13 cellular contexts compared by ENCODE assay signal in genomic region chr3:53163459-53164387, GRCh38. TPM values are rescaled to one million over a fixed set of nuclear protein-coding genes. Genes with fewer than 3 reads are reported as not detected.
DNase-seq lines count a peak whose midpoint lies in the region; ATAC-seq and TF ChIP-seq lines count a peak whose summit lies in the region.
"Had no signal": no experiment of that assay in that cellular context is flagged by ENCODE, and none has a peak within 500 bp of the region (broad histone marks: within the 10 kb centered on the region; RNA-seq: fewer than 3 reads in every experiment).

No MANE protein-coding gene starts in this region.

- H3K9me3 Mint-ChIP-seq in activated naive CD8-positive, alpha-beta T cell treated with anti-CD3 and anti-CD28 coated beads, Interleukin-2, amount 10 ng/mL, durations not matched to agents 7 days and 5 days, result no peaks in the 10 kb centered on the region
- H3K9me3 Mint-ChIP-seq in type B pancreatic cell, result no peaks in the 10 kb centered on the region

- intact Hi-C loops in left ventricle myocardium superior (cut with micrococcal nuclease), result no loop called here

- no peak overlapping the region for H2BK15ac ChIP-seq in mesendoderm (replicated peaks; ENCODE audit: low read depth)

- peaks cover 24% of the 10 kb centered on the region for H3K79me1 ChIP-seq in mesendoderm (ENCODE audit: low read length)

- no peak overlapping the region for H3K4ac ChIP-seq in mesendoderm (ENCODE audit: low read depth, low read length)

- H2BK5ac ChIP-seq in mesendoderm (ENCODE audit: low read length), result no peak overlapping the region

- H3K4me3 ChIP-seq in right atrium auricular region (no peak overlapping the region), mesendoderm (ENCODE audit: low read length) (no peak overlapping the region)
- H3K4me3 ChIP-seq: MG63 had no signal

- H3K4me1 ChIP-seq in right atrium auricular region, result peaks cover 0 to 74% of the 10 kb centered on the region in 2 donors
- H3K4me1 ChIP-seq in mesendoderm (ENCODE audit: control insufficient read depth, low read depth, low read length), result peaks cover 13% of the 10 kb centered on the region

- H3K18ac ChIP-seq in mesendoderm (ENCODE audit: low read length), result no peak overlapping the region

- H3K4me3 Mint-ChIP-seq in activated naive CD8-positive, alpha-beta T cell treated with anti-CD3 and anti-CD28 coated beads, Interleukin-2, amount 10 ng/mL, durations not matched to agents 7 days and 5 days, result peak overlapping the region; percentile 89
- peak overlapping the region; percentile 90 for H3K4me3 Mint-ChIP-seq in type B pancreatic cell

- H3K9ac ChIP-seq in mesendoderm (ENCODE audit: low read length), result no peak overlapping the region

- no peak overlapping the region for H4K8ac ChIP-seq in mesendoderm (ENCODE audit: low read depth, low read length)

- no peaks in the 10 kb centered on the region for H3K9me3 ChIP-seq in right atrium auricular region
- H3K9me3 ChIP-seq: MG63, pancreas had no signal

- POLR2A ChIA-PET in activated naive CD8-positive, alpha-beta T cell treated with anti-CD3 and anti-CD28 coated beads, Interleukin-2, amount 10 ng/mL, durations not matched to agents 7 days and 5 days (lab: Charles Lee), result interaction anchor here (0.9 to 1.8 kb wide), 2 partner anchors 33 to 54 kb away, joined by 4 to 5 read pairs; partner anchors contain the start of gene RFT1

- ATAC-seq in left ventricle myocardium superior (no peak), HG02642 (IDR thresholded peaks at IDR 0.05; ENCODE audit: poor library complexity, unreplicated experiment) (no peak)
- no peak for ATAC-seq in activated naive CD8-positive, alpha-beta T cell treated with anti-CD3 and anti-CD28 coated beads, Interleukin-2, amount 10 ng/mL, durations not matched to agents 7 days and 5 days (ENCODE audit: low read depth)
- ATAC-seq: Right ventricle myocardium inferior had no signal

- peak overlapping the region; percentile 81 for H3K27ac Mint-ChIP-seq in activated naive CD8-positive, alpha-beta T cell treated with anti-CD3 and anti-CD28 coated beads, Interleukin-2, amount 10 ng/mL, durations not matched to agents 7 days and 5 days
- peak overlapping the region; percentile 92 for H3K27ac Mint-ChIP-seq in type B pancreatic cell

- H2AK5ac ChIP-seq in mesendoderm (ENCODE audit: low read length), result no peak overlapping the region

- H3K23ac ChIP-seq in mesendoderm (ENCODE audit: low read length), result no peak overlapping the region

- TF ChIP-seq CTCF in right atrium auricular region (IDR thresholded peaks at IDR 0.05) (no peak), type B pancreatic cell (conservative IDR thresholded peaks at IDR 0.05) (no peak)

- no peak overlapping the region for H3K4me2 ChIP-seq in mesendoderm (ENCODE audit: low read length)

- H4K5ac ChIP-seq in mesendoderm (ENCODE audit: low read length), result no peak overlapping the region

- DNase-seq in right atrium auricular region (ENCODE audit: low spot score) (no peak), left ventricle myocardium superior (no peak), mesendoderm (peak; percentile 65), type B pancreatic cell (ENCODE audit: extremely low spot score, unreplicated experiment) (no peak), kidney tubule cell (ENCODE audit: low spot score) (no peak), SKM-1 treated with dmso at 0.1 percent for 144 hours (lab: John Stamatoyannopoulos, UW; ENCODE audit: unreplicated experiment) (no peak)
- no peak for DNase-seq in activated naive CD8-positive, alpha-beta T cell treated with anti-CD3 and anti-CD28 coated beads, Interleukin-2, amount 10 ng/mL, durations not matched to agents 7 days and 5 days
- DNase-seq: COR-L47, MG63 had no signal

- H2BK120ac ChIP-seq in mesendoderm (ENCODE audit: low read depth, low read length), result no peak overlapping the region

- WGBS in mesendoderm (ENCODE audit: extremely low coverage, insufficient coverage, low lambda C conversion rate), result no CpG with 5 or more reads among the region's 6 CpGs

- H3K27me3 ChIP-seq in right atrium auricular region (no peaks in the 10 kb centered on the region), mesendoderm (ENCODE audit: insufficient read depth, low read length, poor library complexity) (no peaks in the 10 kb centered on the region)
- H3K27me3 ChIP-seq: MG63, pancreas had no signal

- H3K56ac ChIP-seq in mesendoderm (ENCODE audit: low read length), result peak overlapping the region; percentile 82

- H3K36me3 ChIP-seq in right atrium auricular region (no peaks in the 10 kb centered on the region), mesendoderm (ENCODE audit: control insufficient read depth, insufficient read depth, low read length) (no peaks in the 10 kb centered on the region)
- H3K36me3 ChIP-seq: MG63 had no signal

- peak overlapping the region; percentile 88 to 92 for H3K27ac ChIP-seq in right atrium auricular region
- no peak overlapping the region for H3K27ac ChIP-seq in mesendoderm (ENCODE audit: low read depth, low read length)
- H3K27ac ChIP-seq: foreskin keratinocyte had no signal

- H3K4me1 Mint-ChIP-seq in activated naive CD8-positive, alpha-beta T cell treated with anti-CD3 and anti-CD28 coated beads, Interleukin-2, amount 10 ng/mL, durations not matched to agents 7 days and 5 days, result peaks cover 27% of the 10 kb centered on the region
- H3K4me1 Mint-ChIP-seq in type B pancreatic cell (ENCODE audit: unreplicated experiment), result peaks cover 41% of the 10 kb centered on the region

- H3K36me3 Mint-ChIP-seq in activated naive CD8-positive, alpha-beta T cell treated with anti-CD3 and anti-CD28 coated beads, Interleukin-2, amount 10 ng/mL, durations not matched to agents 7 days and 5 days, result no peaks in the 10 kb centered on the region
- no peaks in the 10 kb centered on the region for H3K36me3 Mint-ChIP-seq in type B pancreatic cell

- peaks cover 10% of the 10 kb centered on the region for H3K27me3 Mint-ChIP-seq in activated naive CD8-positive, alpha-beta T cell treated with anti-CD3 and anti-CD28 coated beads, Interleukin-2, amount 10 ng/mL, durations not matched to agents 7 days and 5 days
- peaks cover 12% of the 10 kb centered on the region for H3K27me3 Mint-ChIP-seq in type B pancreatic cell

- peaks cover 3% of the 10 kb centered on the region for H3K79me2 ChIP-seq in mesendoderm (ENCODE audit: control insufficient read depth, insufficient read depth, low read length)

RNA-seq across cellular contexts. Expression of gene PRKCD, which starts 2.7 kb away (rescaled TPM):
- total RNA-seq in right atrium auricular region, result 10 to 100 TPM; 11.1 to 14.8 TPM
- total RNA-seq in left ventricle myocardium superior, result 13.2 TPM
- 10 to 100 TPM; 20.5 TPM for total RNA-seq in activated naive CD8-positive, alpha-beta T cell treated with anti-CD3 and anti-CD28 coated beads, Interleukin-2, amount 10 ng/mL, durations not matched to agents 7 days and 5 days
- 15.2 TPM for polyA plus RNA-seq in mesendoderm (2013, experiment 1 of 2)
- polyA plus RNA-seq in mesendoderm (2013, experiment 2 of 2), result 16.6 TPM
- 24.0 and 37.4 TPM in 2 replicates for total RNA-seq in type B pancreatic cell (ENCODE audit: low replicate concordance)

RNA-seq across cellular contexts. Expression of gene RFT1, which starts 33.5 kb away (rescaled TPM):
- total RNA-seq in right atrium auricular region (1 to 10 TPM; 6.2 to 6.8 TPM), left ventricle myocardium superior (8.5 TPM), type B pancreatic cell (ENCODE audit: low replicate concordance) (23.4 and 31.0 TPM in 2 replicates)
- total RNA-seq in activated naive CD8-positive, alpha-beta T cell treated with anti-CD3 and anti-CD28 coated beads, Interleukin-2, amount 10 ng/mL, durations not matched to agents 7 days and 5 days, result 10 to 100 TPM; 27.9 to 32.2 TPM
- 12.3 TPM for polyA plus RNA-seq in mesendoderm (2013, experiment 1 of 2)
- polyA plus RNA-seq in mesendoderm (2013, experiment 2 of 2), result 12.4 TPM
